8 cellular contexts compared by ENCODE assay signal in genomic region chr22:30397656-30398635, GRCh38. TPM values are rescaled to one million over a fixed set of nuclear protein-coding genes. Genes with fewer than 3 reads are reported as not detected.
DNase-seq lines count a peak whose midpoint lies in the region; ATAC-seq and TF ChIP-seq lines count a peak whose summit lies in the region.

No MANE protein-coding gene starts in this region.

- no peaks in the 10 kb centered on the region for H3K9me3 Mint-ChIP-seq in progenitor cell of endocrine pancreas (ENCODE audit: low read depth)

- peak overlapping the region; percentile 84 for H3K4me3 Mint-ChIP-seq in progenitor cell of endocrine pancreas (ENCODE audit: low read depth)

- no peaks in the 10 kb centered on the region for H3K9me3 ChIP-seq in fibroblast of lung (ENCODE audit: control insufficient read depth, insufficient read depth, low read depth, low read length)

- H3K79me2 ChIP-seq in fibroblast of lung (ENCODE audit: control insufficient read depth, insufficient read depth, low read length): peaks cover 22% of the 10 kb centered on the region

- H3K36me3 Mint-ChIP-seq in progenitor cell of endocrine pancreas (ENCODE audit: insufficient read depth): no peaks in the 10 kb centered on the region

- peak; percentile 30 for DNase-seq in EL
- no peak for DNase-seq in fibroblast of lung (ENCODE audit: low read depth in 2 of 2)
- no peak for DNase-seq in progenitor cell of endocrine pancreas (ENCODE audit: low spot score, unreplicated experiment)
- DNase-seq in NCI-H1417 (lab: John Stamatoyannopoulos, UW): no peak
- no peak for DNase-seq in effector CD4-positive, alpha-beta T cell

- H3K9ac ChIP-seq in fibroblast of lung (ENCODE audit: insufficient read depth, low read length): peak overlapping the region; percentile 64

- H2AFZ ChIP-seq in fibroblast of lung (ENCODE audit: low read length): no peak overlapping the region

- H3K27ac ChIP-seq in fibroblast of lung (ENCODE audit: insufficient read depth, low read length): peak overlapping the region; percentile 41

- peak; percentile 3; the same call in 2 of the 3 replicates for ATAC-seq in SK-N-SH treated with all-trans-retinoic acid at 6 μM for 48 hours
- ATAC-seq in GM21447 (IDR thresholded peaks at IDR 0.05; ENCODE audit: unreplicated experiment): no peak
- ATAC-seq in GM18517 (IDR thresholded peaks at IDR 0.05; ENCODE audit: unreplicated experiment): no peak

- peaks cover 1% of the 10 kb centered on the region for H3K36me3 ChIP-seq in fibroblast of lung (ENCODE audit: control insufficient read depth, insufficient read depth, low read length)

- peak overlapping the region; percentile 69 for H3K4me2 ChIP-seq in fibroblast of lung (ENCODE audit: extremely low read depth, insufficient read depth, low read length)

- TF ChIP-seq CTCF in fibroblast of lung (conservative IDR thresholded peaks at IDR 0.05 in 1 of 2, IDR thresholded peaks at IDR 0.05 in 1 of 2; ENCODE audit: low read depth in 1 of 2, low read length in 2 of 2): no peak
- TF ChIP-seq CTCF in progenitor cell of endocrine pancreas (IDR thresholded peaks at IDR 0.05; ENCODE audit: unreplicated experiment): no peak

- H4K20me1 ChIP-seq in fibroblast of lung (ENCODE audit: control insufficient read depth, extremely low read depth, insufficient read depth, low read length): no peaks in the 10 kb centered on the region

- H3K27me3 ChIP-seq in fibroblast of lung (ENCODE audit: control insufficient read depth, insufficient read depth, low read length): no peaks in the 10 kb centered on the region

- peak overlapping the region; percentile 73 for H3K27ac Mint-ChIP-seq in progenitor cell of endocrine pancreas

- peaks cover 30% of the 10 kb centered on the region for H3K27me3 Mint-ChIP-seq in progenitor cell of endocrine pancreas

- H3K4me1 Mint-ChIP-seq in progenitor cell of endocrine pancreas (ENCODE audit: low read depth): peaks cover 13% of the 10 kb centered on the region

- H3K4me1 ChIP-seq in fibroblast of lung (ENCODE audit: control insufficient read depth, extremely low read depth, insufficient read depth, low read length): peaks cover 11% of the 10 kb centered on the region

- peak overlapping the region; percentile 55 to 77 (median 66) for H3K4me3 ChIP-seq in fibroblast of lung (replicated peaks in 1 of 4; ENCODE audit: control extremely low read depth in 1 of 4, insufficient read depth in 1 of 4, low read depth in 3 of 4, low read length in 4 of 4)

TF ChIP-seq in SK-N-SH treated with all-trans-retinoic acid at 6 μM for 48 hours, 23 proteins besides CTCF, POLR2A, EP300 and RAD21 (continues in another document):
- no peak for TF ChIP-seq ZNF565 (CRISPR knock-in tag; conservative IDR thresholded peaks at IDR 0.05; ENCODE audit: low read depth)
- TF ChIP-seq ZNF8 (CRISPR knock-in tag; IDR thresholded peaks at IDR 0.05): no peak
- no peak for TF ChIP-seq CSRNP3 (CRISPR knock-in tag; IDR thresholded peaks at IDR 0.05)
- no peak for TF ChIP-seq ZFP3 (CRISPR knock-in tag; IDR thresholded peaks at IDR 0.05)
- TF ChIP-seq, protein P1, sequence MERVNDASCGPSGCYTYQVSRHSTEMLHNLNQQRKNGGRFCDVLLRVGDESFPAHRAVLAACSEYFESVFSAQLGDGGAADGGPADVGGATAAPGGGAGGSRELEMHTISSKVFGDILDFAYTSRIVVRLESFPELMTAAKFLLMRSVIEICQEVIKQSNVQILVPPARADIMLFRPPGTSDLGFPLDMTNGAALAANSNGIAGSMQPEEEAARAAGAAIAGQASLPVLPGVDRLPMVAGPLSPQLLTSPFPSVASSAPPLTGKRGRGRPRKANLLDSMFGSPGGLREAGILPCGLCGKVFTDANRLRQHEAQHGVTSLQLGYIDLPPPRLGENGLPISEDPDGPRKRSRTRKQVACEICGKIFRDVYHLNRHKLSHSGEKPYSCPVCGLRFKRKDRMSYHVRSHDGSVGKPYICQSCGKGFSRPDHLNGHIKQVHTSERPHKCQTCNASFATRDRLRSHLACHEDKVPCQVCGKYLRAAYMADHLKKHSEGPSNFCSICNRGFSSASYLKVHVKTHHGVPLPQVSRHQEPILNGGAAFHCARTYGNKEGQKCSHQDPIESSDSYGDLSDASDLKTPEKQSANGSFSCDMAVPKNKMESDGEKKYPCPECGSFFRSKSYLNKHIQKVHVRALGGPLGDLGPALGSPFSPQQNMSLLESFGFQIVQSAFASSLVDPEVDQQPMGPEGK (CRISPR knock-in tag; IDR thresholded peaks at IDR 0.05; ENCODE audit: borderline replicate concordance): no peak
- TF ChIP-seq, protein P2, sequence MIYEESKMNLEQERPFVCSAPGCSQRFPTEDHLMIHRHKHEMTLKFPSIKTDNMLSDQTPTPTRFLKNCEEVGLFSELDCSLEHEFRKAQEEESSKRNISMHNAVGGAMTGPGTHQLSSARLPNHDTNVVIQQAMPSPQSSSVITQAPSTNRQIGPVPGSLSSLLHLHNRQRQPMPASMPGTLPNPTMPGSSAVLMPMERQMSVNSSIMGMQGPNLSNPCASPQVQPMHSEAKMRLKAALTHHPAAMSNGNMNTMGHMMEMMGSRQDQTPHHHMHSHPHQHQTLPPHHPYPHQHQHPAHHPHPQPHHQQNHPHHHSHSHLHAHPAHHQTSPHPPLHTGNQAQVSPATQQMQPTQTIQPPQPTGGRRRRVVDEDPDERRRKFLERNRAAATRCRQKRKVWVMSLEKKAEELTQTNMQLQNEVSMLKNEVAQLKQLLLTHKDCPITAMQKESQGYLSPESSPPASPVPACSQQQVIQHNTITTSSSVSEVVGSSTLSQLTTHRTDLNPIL (CRISPR knock-in tag; IDR thresholded peaks at IDR 0.05; ENCODE audit: low read depth): no peak
- no peak for TF ChIP-seq RARB (CRISPR knock-in tag; IDR thresholded peaks at IDR 0.05)
- TF ChIP-seq ZC3H10 (CRISPR knock-in tag; IDR thresholded peaks at IDR 0.05): no peak
- no peak for TF ChIP-seq CSDC2 (CRISPR knock-in tag; IDR thresholded peaks at IDR 0.05)
- no peak for TF ChIP-seq OSR1 (CRISPR knock-in tag; IDR thresholded peaks at IDR 0.05)
- TF ChIP-seq ISL1 (CRISPR knock-in tag; IDR thresholded peaks at IDR 0.05): no peak
- no peak for TF ChIP-seq BACH2 (CRISPR knock-in tag; IDR thresholded peaks at IDR 0.05; ENCODE audit: borderline replicate concordance)
- no peak for TF ChIP-seq TOX (CRISPR knock-in tag; IDR thresholded peaks at IDR 0.05; ENCODE audit: borderline replicate concordance)
- TF ChIP-seq POU6F1 (CRISPR knock-in tag; IDR thresholded peaks at IDR 0.05; ENCODE audit: borderline replicate concordance, low read depth): no peak
- TF ChIP-seq ARNTL (CRISPR knock-in tag; IDR thresholded peaks at IDR 0.05; ENCODE audit: borderline replicate concordance, low read depth): no peak
- no peak for TF ChIP-seq PPARA (CRISPR knock-in tag; IDR thresholded peaks at IDR 0.05; ENCODE audit: borderline replicate concordance)
- no peak for TF ChIP-seq ZFP30 (CRISPR knock-in tag; IDR thresholded peaks at IDR 0.05)
- TF ChIP-seq ESRRG (CRISPR knock-in tag; IDR thresholded peaks at IDR 0.05): no peak

RNA-seq across cellular contexts. Expression of gene SEC14L2, which starts 1.1 kb away (rescaled TPM):
- total RNA-seq in fibroblast of lung: 4.9 and 5.8 TPM in 2 replicates
- polyA plus RNA-seq in fibroblast of lung: 10.2 and 17.3 TPM in 2 replicates
- 8.3 and 18.7 TPM in 2 replicates for polyA plus RNA-seq in fibroblast of lung (2012)
- 10.9 and 68.9 TPM in 2 replicates for polyA minus RNA-seq in fibroblast of lung (ENCODE audit: low replicate concordance)
- 13.2 and 13.7 TPM in 2 replicates for total RNA-seq in progenitor cell of endocrine pancreas

RNA-seq across cellular contexts. Expression of gene RNF215, which starts 10.7 kb away (rescaled TPM):
- total RNA-seq in fibroblast of lung: 20.3 and 30.2 TPM in 2 replicates
- 4.2 and 5.3 TPM in 2 replicates for polyA plus RNA-seq in fibroblast of lung
- polyA plus RNA-seq in fibroblast of lung (2012): 9.4 and 10.3 TPM in 2 replicates
- polyA minus RNA-seq in fibroblast of lung (ENCODE audit: low replicate concordance): 15.7 and 19.7 TPM in 2 replicates
- 32.5 and 35.8 TPM in 2 replicates for total RNA-seq in progenitor cell of endocrine pancreas

RNA-seq across cellular contexts. Expression of gene MTFP1, which starts 27.6 kb away (rescaled TPM):
- total RNA-seq in fibroblast of lung (2.5 and 4.6 TPM in 2 replicates), progenitor cell of endocrine pancreas (12.6 and 16.6 TPM in 2 replicates)
- 3.8 and 5.8 TPM in 2 replicates for polyA plus RNA-seq in fibroblast of lung
- 4.8 and 9.4 TPM in 2 replicates for polyA plus RNA-seq in fibroblast of lung (2012)
- polyA minus RNA-seq in fibroblast of lung (ENCODE audit: low replicate concordance): 1.1 and 8.5 TPM in 2 replicates

RNA-seq across cellular contexts. Expression of gene CCDC157, which starts 41.1 kb away (rescaled TPM):
- total RNA-seq in fibroblast of lung: 1.0 and 1.5 TPM in 2 replicates
- polyA plus RNA-seq in fibroblast of lung: 0.77 and 1.1 TPM in 2 replicates
- polyA plus RNA-seq in fibroblast of lung (2012): 0.91 and 1.6 TPM in 2 replicates
- polyA minus RNA-seq in fibroblast of lung (ENCODE audit: low replicate concordance): 0.15 and 0.43 TPM in 2 replicates
- total RNA-seq in progenitor cell of endocrine pancreas: 11.1 and 13.5 TPM in 2 replicates

RNA-seq across cellular contexts. Expression of gene SF3A1, which starts 41.3 kb away (rescaled TPM):
- total RNA-seq in fibroblast of lung (10.8 and 17.0 TPM in 2 replicates), progenitor cell of endocrine pancreas (155 and 165 TPM in 2 replicates)
- polyA plus RNA-seq in fibroblast of lung: 22.9 and 45.9 TPM in 2 replicates
- polyA plus RNA-seq in fibroblast of lung (2012): 54.0 and 92.7 TPM in 2 replicates
- polyA minus RNA-seq in fibroblast of lung (ENCODE audit: low replicate concordance): 363 and 681 TPM in 2 replicates
